ENCODE assay signal across 8 cellular contexts in the genomic region with DNA sequence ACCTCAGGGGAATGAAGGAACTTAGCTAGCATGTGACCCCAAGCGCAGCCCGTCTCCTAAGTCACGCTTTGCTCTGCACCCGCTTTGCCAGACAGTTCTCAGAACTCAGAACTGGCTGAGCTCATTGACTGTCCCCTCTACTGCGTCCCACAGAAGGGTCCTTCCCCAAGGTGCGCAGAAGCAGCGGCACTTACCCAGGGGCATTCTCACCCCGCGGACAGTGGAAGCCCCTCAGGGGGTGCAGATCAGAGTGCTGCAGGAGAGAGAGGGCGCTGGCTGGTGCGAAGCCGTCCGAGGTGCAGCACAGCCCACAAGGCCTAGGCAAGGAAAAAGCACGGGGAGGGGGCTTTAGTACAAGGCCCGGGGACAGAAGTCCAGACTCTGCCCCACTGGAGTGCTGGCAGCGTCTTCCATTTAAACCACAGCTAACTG. TPM values are rescaled to one million over a fixed set of nuclear protein-coding genes. Genes with fewer than 3 reads are reported as not detected.
A peak's percentile ranks its signal among the peaks of the same experiment; 100 is the strongest.
DNase-seq lines count a peak whose midpoint lies in the region; ATAC-seq and TF ChIP-seq lines count a peak whose summit lies in the region.

No MANE protein-coding gene starts in this region.

- peak overlapping the region; percentile 89 for H3K4me3 Mint-ChIP-seq in activated naive CD4-positive, alpha-beta T cell treated with anti-CD3 and anti-CD28 coated beads for 36 hours

- WGBS in heart right ventricle, 2 donors: 17 to 19% methylated on average over 16 of the region's 16 CpGs

- peaks cover 47% of the 10 kb centered on the region for H3K4me1 Mint-ChIP-seq in activated naive CD4-positive, alpha-beta T cell treated with anti-CD3 and anti-CD28 coated beads for 36 hours (ENCODE audit: low read depth)

- H3K4me1 ChIP-seq in heart right ventricle: peaks cover 6 to 34% (median 18%) of the 10 kb centered on the region in 9 donors

- peaks cover 0 to 6% (median 0%) of the 10 kb centered on the region in 11 donors for H3K9me3 ChIP-seq in heart right ventricle

- TF ChIP-seq CTCF in GM12875 (IDR thresholded peaks at IDR 0.05; ENCODE audit: borderline replicate concordance, insufficient read depth, low read depth, low read length) (no peak), heart right ventricle (IDR thresholded peaks at IDR 0.05) (no peak)

- intact Hi-C loops in activated naive CD4-positive, alpha-beta T cell treated with anti-CD3 and anti-CD28 coated beads for 36 hours (cut with micrococcal nuclease): loop anchor here (2.0 kb wide), 1 partner anchor 38 kb away; the partner anchor contains the start of gene RALGAPB
- intact Hi-C loops in heart right ventricle (cut with DNase I): loop anchor here in 1 of 10 donors (2.0 kb wide), 1 partner anchor 38 kb away; the partner anchor contains the start of gene RALGAPB
- intact Hi-C loops in sciatic nerve (cut with DNase I): no loop called here

- DNase-seq in MV-4-11 (lab: John Stamatoyannopoulos, UW) (peak; percentile 39), heart right ventricle (no peak), sciatic nerve (ENCODE audit: low spot score) (no peak)
- peak; percentile 23 for DNase-seq in activated naive CD4-positive, alpha-beta T cell treated with anti-CD3 and anti-CD28 coated beads for 36 hours

- no peaks in the 10 kb centered on the region for H3K27me3 ChIP-seq in heart right ventricle

- ATAC-seq in heart right ventricle: peak; percentile 15 to 48 (median 28)
- peak; percentile 34 for ATAC-seq in sciatic nerve
- no peak for ATAC-seq in HG02852 (IDR thresholded peaks at IDR 0.05; ENCODE audit: unreplicated experiment)
- no peak for ATAC-seq in GM21367 (IDR thresholded peaks at IDR 0.05; ENCODE audit: unreplicated experiment)
- ATAC-seq in HG03097 (IDR thresholded peaks at IDR 0.05; ENCODE audit: low FRiP score, unreplicated experiment): no peak

- H3K27ac ChIP-seq in heart right ventricle: peak overlapping the region in 9 of 10 donors; percentile 44 to 90 (median 81)

- peaks cover 53% of the 10 kb centered on the region for H3K36me3 Mint-ChIP-seq in activated naive CD4-positive, alpha-beta T cell treated with anti-CD3 and anti-CD28 coated beads for 36 hours (ENCODE audit: low read depth)

- H3K27ac Mint-ChIP-seq in activated naive CD4-positive, alpha-beta T cell treated with anti-CD3 and anti-CD28 coated beads for 36 hours: peak overlapping the region; percentile 97

- peak overlapping the region; percentile 76 for H3K4me3 ChIP-seq in GM12875 (ENCODE audit: low read depth, low read length)
- H3K4me3 ChIP-seq in heart right ventricle: peak overlapping the region; percentile 42 to 83 (median 75)

- CTCF ChIA-PET in activated naive CD4-positive, alpha-beta T cell treated with anti-CD3 and anti-CD28 coated beads for 36 hours (lab: Charles Lee): interaction anchor here (1.0 to 4.4 kb wide), 4 partner anchors 9 to 38 kb away, joined by 3 to 52 read pairs (median 12); partner anchors contain the start of gene RALGAPB

- no peaks in the 10 kb centered on the region for H3K9me3 Mint-ChIP-seq in activated naive CD4-positive, alpha-beta T cell treated with anti-CD3 and anti-CD28 coated beads for 36 hours

- no peaks in the 10 kb centered on the region for H3K27me3 Mint-ChIP-seq in activated naive CD4-positive, alpha-beta T cell treated with anti-CD3 and anti-CD28 coated beads for 36 hours (ENCODE audit: low read depth)

- H3K36me3 ChIP-seq in heart right ventricle: peaks cover 0 to 50% (median 37%) of the 10 kb centered on the region in 9 donors

RNA-seq across cellular contexts. Expression of gene SNHG17, which starts 0.8 kb away (rescaled TPM):
- 10 to 100 TPM; 69.1 to 72.9 TPM for total RNA-seq in activated naive CD4-positive, alpha-beta T cell treated with anti-CD3 and anti-CD28 coated beads for 36 hours
- 10 to 100 TPM in 2 of 10 donors, 1 to 10 TPM in 8; 4.2 to 25.9 (median 6.3) TPM for total RNA-seq in heart right ventricle
- 10 to 100 TPM; 12.3 to 22.9 TPM for polyA plus RNA-seq in heart right ventricle
- total RNA-seq in sciatic nerve: 30.8 TPM

RNA-seq across cellular contexts. Expression of gene RALGAPB, which starts 38.3 kb away (rescaled TPM):
- 10 to 100 TPM; 22.1 to 24.0 TPM for total RNA-seq in activated naive CD4-positive, alpha-beta T cell treated with anti-CD3 and anti-CD28 coated beads for 36 hours
- total RNA-seq in heart right ventricle: 10 to 100 TPM; 21.6 to 28.2 (median 26.5) TPM
- polyA plus RNA-seq in heart right ventricle: 1 to 10 TPM; 8.4 to 9.1 TPM
- 40.9 TPM for total RNA-seq in sciatic nerve

Comparison
In these comparisons a context has a peak if more than half of its experiments do, and no peak if none do; other contexts are left out.
1. DNase-seq: peak in MV-4-11 (single experiment) and activated naive CD4-positive, alpha-beta T cell treated with anti-CD3 and anti-CD28 coated beads for 36 hours (single experiment); none in heart right ventricle (0 of 2) and sciatic nerve (single experiment).
2. ATAC-seq: peak in heart right ventricle (8 of 8) and sciatic nerve (single experiment); none in HG02852 (single experiment), GM21367 (single experiment) and HG03097 (single experiment).